1 cellular context compared by ENCODE assay signal in the genomic region with DNA sequence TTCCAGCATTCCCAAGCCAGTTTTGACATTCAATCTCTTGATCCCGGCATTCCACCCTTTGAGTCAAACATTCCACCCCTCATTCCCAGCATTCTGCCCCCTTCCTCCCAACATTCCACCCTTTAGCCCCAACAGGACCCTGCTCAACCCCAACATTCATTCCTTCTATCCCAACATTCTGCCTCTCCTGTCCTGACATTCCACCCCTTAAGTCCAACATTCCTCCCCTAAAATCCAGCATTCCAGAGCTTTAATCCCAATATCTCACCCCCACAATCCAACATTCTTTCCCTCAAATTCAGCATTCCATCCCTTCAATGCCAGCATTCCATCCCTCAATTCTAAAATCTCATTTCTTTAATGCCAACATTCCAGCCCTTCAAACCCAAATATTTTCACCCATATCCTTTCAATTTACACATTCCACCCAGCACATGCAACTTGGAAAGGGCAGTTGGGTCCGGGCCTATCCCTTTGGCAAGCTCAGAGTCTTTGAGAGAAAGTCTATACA.
TF ChIP-seq lines count a peak whose summit lies in the region.

No MANE protein-coding gene starts in this region.

TF ChIP-seq in H1, 55 proteins besides CTCF, POLR2A, EP300 and RAD21:
- TF ChIP-seq SUZ12 (IDR thresholded peaks at IDR 0.05; ENCODE audit: low read length): no peak
- TF ChIP-seq RXRA (IDR thresholded peaks at IDR 0.05; ENCODE audit: insufficient read depth, low read depth, low read length): no peak
- TF ChIP-seq CTBP2 (IDR thresholded peaks at IDR 0.05; ENCODE audit: borderline replicate concordance, insufficient read depth, insufficient read length, low read length): no peak
- 0 out of 4 replicates have a peak, but pooled peaks of 1 of the 2 experiments have one; percentile 36 for TF ChIP-seq SIN3A (conservative IDR thresholded peaks at IDR 0.05 in 1 of 2, IDR thresholded peaks at IDR 0.05 in 1 of 2; ENCODE audit: low read depth in 1 of 2, low read length in 2 of 2)
- TF ChIP-seq KDM4A (IDR thresholded peaks at IDR 0.05; ENCODE audit: low read depth, low read length, severe bottlenecking): no peak
- TF ChIP-seq SRF (IDR thresholded peaks at IDR 0.05; ENCODE audit: low read depth, low read length): no peak
- TF ChIP-seq EZH2 (IDR thresholded peaks at IDR 0.05; ENCODE audit: low read depth, low read length, severe bottlenecking): no peak
- no peak for TF ChIP-seq CREB1 (IDR thresholded peaks at IDR 0.05)
- TF ChIP-seq, protein P1, sequence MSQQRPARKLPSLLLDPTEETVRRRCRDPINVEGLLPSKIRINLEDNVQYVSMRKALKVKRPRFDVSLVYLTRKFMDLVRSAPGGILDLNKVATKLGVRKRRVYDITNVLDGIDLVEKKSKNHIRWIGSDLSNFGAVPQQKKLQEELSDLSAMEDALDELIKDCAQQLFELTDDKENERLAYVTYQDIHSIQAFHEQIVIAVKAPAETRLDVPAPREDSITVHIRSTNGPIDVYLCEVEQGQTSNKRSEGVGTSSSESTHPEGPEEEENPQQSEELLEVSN (IDR thresholded peaks at IDR 0.05): no peak
- no peak for TF ChIP-seq HDAC6 (IDR thresholded peaks at IDR 0.05; ENCODE audit: low read depth, low read length)
- no peak for TF ChIP-seq CHD2 (IDR thresholded peaks at IDR 0.05; ENCODE audit: low read length)
- TF ChIP-seq, protein P2, sequence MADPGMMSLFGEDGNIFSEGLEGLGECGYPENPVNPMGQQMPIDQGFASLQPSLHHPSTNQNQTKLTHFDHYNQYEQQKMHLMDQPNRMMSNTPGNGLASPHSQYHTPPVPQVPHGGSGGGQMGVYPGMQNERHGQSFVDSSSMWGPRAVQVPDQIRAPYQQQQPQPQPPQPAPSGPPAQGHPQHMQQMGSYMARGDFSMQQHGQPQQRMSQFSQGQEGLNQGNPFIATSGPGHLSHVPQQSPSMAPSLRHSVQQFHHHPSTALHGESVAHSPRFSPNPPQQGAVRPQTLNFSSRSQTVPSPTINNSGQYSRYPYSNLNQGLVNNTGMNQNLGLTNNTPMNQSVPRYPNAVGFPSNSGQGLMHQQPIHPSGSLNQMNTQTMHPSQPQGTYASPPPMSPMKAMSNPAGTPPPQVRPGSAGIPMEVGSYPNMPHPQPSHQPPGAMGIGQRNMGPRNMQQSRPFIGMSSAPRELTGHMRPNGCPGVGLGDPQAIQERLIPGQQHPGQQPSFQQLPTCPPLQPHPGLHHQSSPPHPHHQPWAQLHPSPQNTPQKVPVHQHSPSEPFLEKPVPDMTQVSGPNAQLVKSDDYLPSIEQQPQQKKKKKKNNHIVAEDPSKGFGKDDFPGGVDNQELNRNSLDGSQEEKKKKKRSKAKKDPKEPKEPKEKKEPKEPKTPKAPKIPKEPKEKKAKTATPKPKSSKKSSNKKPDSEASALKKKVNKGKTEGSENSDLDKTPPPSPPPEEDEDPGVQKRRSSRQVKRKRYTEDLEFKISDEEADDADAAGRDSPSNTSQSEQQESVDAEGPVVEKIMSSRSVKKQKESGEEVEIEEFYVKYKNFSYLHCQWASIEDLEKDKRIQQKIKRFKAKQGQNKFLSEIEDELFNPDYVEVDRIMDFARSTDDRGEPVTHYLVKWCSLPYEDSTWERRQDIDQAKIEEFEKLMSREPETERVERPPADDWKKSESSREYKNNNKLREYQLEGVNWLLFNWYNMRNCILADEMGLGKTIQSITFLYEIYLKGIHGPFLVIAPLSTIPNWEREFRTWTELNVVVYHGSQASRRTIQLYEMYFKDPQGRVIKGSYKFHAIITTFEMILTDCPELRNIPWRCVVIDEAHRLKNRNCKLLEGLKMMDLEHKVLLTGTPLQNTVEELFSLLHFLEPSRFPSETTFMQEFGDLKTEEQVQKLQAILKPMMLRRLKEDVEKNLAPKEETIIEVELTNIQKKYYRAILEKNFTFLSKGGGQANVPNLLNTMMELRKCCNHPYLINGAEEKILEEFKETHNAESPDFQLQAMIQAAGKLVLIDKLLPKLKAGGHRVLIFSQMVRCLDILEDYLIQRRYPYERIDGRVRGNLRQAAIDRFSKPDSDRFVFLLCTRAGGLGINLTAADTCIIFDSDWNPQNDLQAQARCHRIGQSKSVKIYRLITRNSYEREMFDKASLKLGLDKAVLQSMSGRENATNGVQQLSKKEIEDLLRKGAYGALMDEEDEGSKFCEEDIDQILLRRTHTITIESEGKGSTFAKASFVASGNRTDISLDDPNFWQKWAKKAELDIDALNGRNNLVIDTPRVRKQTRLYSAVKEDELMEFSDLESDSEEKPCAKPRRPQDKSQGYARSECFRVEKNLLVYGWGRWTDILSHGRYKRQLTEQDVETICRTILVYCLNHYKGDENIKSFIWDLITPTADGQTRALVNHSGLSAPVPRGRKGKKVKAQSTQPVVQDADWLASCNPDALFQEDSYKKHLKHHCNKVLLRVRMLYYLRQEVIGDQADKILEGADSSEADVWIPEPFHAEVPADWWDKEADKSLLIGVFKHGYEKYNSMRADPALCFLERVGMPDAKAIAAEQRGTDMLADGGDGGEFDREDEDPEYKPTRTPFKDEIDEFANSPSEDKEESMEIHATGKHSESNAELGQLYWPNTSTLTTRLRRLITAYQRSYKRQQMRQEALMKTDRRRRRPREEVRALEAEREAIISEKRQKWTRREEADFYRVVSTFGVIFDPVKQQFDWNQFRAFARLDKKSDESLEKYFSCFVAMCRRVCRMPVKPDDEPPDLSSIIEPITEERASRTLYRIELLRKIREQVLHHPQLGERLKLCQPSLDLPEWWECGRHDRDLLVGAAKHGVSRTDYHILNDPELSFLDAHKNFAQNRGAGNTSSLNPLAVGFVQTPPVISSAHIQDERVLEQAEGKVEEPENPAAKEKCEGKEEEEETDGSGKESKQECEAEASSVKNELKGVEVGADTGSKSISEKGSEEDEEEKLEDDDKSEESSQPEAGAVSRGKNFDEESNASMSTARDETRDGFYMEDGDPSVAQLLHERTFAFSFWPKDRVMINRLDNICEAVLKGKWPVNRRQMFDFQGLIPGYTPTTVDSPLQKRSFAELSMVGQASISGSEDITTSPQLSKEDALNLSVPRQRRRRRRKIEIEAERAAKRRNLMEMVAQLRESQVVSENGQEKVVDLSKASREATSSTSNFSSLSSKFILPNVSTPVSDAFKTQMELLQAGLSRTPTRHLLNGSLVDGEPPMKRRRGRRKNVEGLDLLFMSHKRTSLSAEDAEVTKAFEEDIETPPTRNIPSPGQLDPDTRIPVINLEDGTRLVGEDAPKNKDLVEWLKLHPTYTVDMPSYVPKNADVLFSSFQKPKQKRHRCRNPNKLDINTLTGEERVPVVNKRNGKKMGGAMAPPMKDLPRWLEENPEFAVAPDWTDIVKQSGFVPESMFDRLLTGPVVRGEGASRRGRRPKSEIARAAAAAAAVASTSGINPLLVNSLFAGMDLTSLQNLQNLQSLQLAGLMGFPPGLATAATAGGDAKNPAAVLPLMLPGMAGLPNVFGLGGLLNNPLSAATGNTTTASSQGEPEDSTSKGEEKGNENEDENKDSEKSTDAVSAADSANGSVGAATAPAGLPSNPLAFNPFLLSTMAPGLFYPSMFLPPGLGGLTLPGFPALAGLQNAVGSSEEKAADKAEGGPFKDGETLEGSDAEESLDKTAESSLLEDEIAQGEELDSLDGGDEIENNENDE (IDR thresholded peaks at IDR 0.05; ENCODE audit: insufficient replicate concordance, low read length): peak; percentile 52
- TF ChIP-seq BRCA1 (IDR thresholded peaks at IDR 0.05; ENCODE audit: low read depth, low read length): no peak
- peak; percentile 98 for TF ChIP-seq TEAD4 (IDR thresholded peaks at IDR 0.05; ENCODE audit: low read depth, low read length)
- no peak for TF ChIP-seq TAF7 (optimal IDR thresholded peaks at IDR 0.05; ENCODE audit: borderline replicate concordance, low read depth, low read length)
- TF ChIP-seq POU5F1 (IDR thresholded peaks at IDR 0.05; ENCODE audit: low read depth, low read length): no peak
- TF ChIP-seq CBX8 (IDR thresholded peaks at IDR 0.05; ENCODE audit: borderline replicate concordance, low read depth, low read length): no peak
- TF ChIP-seq ASH2L (IDR thresholded peaks at IDR 0.05; ENCODE audit: low read length): no peak
- TF ChIP-seq TAF1 (IDR thresholded peaks at IDR 0.05; ENCODE audit: low read depth, low read length): no peak
- TF ChIP-seq GABPA (IDR thresholded peaks at IDR 0.05; ENCODE audit: borderline replicate concordance, insufficient read depth, low read length): no peak
- TF ChIP-seq FOSL1 (IDR thresholded peaks at IDR 0.05; ENCODE audit: insufficient read depth, low read depth, low read length): no peak
- no peak for TF ChIP-seq SIX5 (IDR thresholded peaks at IDR 0.05; ENCODE audit: low read depth, low read length)
- no peak for TF ChIP-seq KDM1A (IDR thresholded peaks at IDR 0.05; ENCODE audit: borderline replicate concordance, low read length)
- TF ChIP-seq SP2 (IDR thresholded peaks at IDR 0.05; ENCODE audit: low read length): no peak
- TF ChIP-seq YY1 (IDR thresholded peaks at IDR 0.05; ENCODE audit: low read depth, low read length): 0 out of 2 replicates have a peak, but pooled peaks have one; percentile 49
- TF ChIP-seq, protein P3, sequence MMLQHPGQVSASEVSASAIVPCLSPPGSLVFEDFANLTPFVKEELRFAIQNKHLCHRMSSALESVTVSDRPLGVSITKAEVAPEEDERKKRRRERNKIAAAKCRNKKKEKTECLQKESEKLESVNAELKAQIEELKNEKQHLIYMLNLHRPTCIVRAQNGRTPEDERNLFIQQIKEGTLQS (IDR thresholded peaks at IDR 0.05; ENCODE audit: insufficient read depth, low read depth, low read length): no peak
- peak; percentile 35; the same call in 1 of the 2 replicates for TF ChIP-seq EGR1 (IDR thresholded peaks at IDR 0.05; ENCODE audit: borderline replicate concordance, low read depth, low read length)
- TF ChIP-seq PHF8 (conservative IDR thresholded peaks at IDR 0.05; ENCODE audit: low read depth, low read length): no peak
- 0 out of 2 replicates have a peak, but pooled peaks have one; percentile 29 for TF ChIP-seq TCF12 (IDR thresholded peaks at IDR 0.05; ENCODE audit: low read depth, low read length)
- 0 out of 2 replicates have a peak, but pooled peaks have one; percentile 10 for TF ChIP-seq MAX (IDR thresholded peaks at IDR 0.05)
- no peak for TF ChIP-seq MAFK (IDR thresholded peaks at IDR 0.05; ENCODE audit: low read depth, low read length)
- TF ChIP-seq CEBPB (IDR thresholded peaks at IDR 0.05; ENCODE audit: low read depth, low read length): no peak
- TF ChIP-seq HDAC2 (IDR thresholded peaks at IDR 0.05; ENCODE audit: borderline replicate concordance in 1 of 2, low read depth in 2 of 2, low read length in 2 of 2): no peak; a peak in 1 of 4 replicates
- TF ChIP-seq JUN (IDR thresholded peaks at IDR 0.05; ENCODE audit: low read depth, low read length): no peak
TF ChIP-seq in H1: peak in this region for 7.
